8 cellular contexts compared by ENCODE assay signal in genomic region chr1:154962795-154963330, GRCh38. TPM values are rescaled to one million over a fixed set of nuclear protein-coding genes. Genes with fewer than 3 reads are reported as not detected.
A peak's percentile ranks its signal among the peaks of the same experiment; 100 is the strongest.
DNase-seq lines count a peak whose midpoint lies in the region; ATAC-seq, FAIRE-seq and TF ChIP-seq lines count a peak whose summit lies in the region.

No MANE protein-coding gene starts in this region.

- H3K4me3 ChIP-seq in GM08714 (ENCODE audit: low read length) = peak overlapping the region; percentile 86; the same call in 1 of the 2 replicates
- H3K4me3 ChIP-seq in PC-9 = peak overlapping the region; percentile 78
- H3K4me3 ChIP-seq in endothelial cell of umbilical vein (replicated peaks in 1 of 3; ENCODE audit: insufficient read depth in 1 of 3, low read depth in 1 of 3, low read length in 3 of 3) = no peak overlapping the region
- H3K4me3 ChIP-seq in prostate gland = peak overlapping the region in 1 of 2 donors; percentile 70

- no peak for TF ChIP-seq POLR2A in endothelial cell of umbilical vein (IDR thresholded peaks at IDR 0.05; ENCODE audit: low read depth, low read length)
- no peak for TF ChIP-seq POLR2A in prostate gland (IDR thresholded peaks at IDR 0.05)

- no peaks in the 10 kb centered on the region for H4K20me1 ChIP-seq in PC-9 (ENCODE audit: insufficient read depth)
- H4K20me1 ChIP-seq in endothelial cell of umbilical vein (replicated peaks; ENCODE audit: control insufficient read depth, extremely low read depth, insufficient read depth, low read length) = no peaks in the 10 kb centered on the region

- POLR2A ChIA-PET in PC-9 (lab: Charles Lee; ENCODE audit: unreplicated experiment) = interaction anchor here (0.6 kb wide), 1 partner anchor 9 kb away, joined by 11 read pairs; no protein-coding TSS in a partner anchor
- POLR2A ChIA-PET in endothelial cell of umbilical vein (lab: Charles Lee) = no interaction called here

- DNase-seq in PC-9 = no peak
- DNase-seq in endothelial cell of umbilical vein (ENCODE audit: low read depth, low spot score) = no peak
- no peak for DNase-seq in prostate gland (ENCODE audit: low spot score)
- no peak for DNase-seq in stimulated activated CD4-positive, alpha-beta T cell treated with anti-CD3 and anti-CD28 coated beads, Interleukin-15, amount 100 ng/mL, for 24 hours
- no peak for DNase-seq in hepatic stellate cell (ENCODE audit: low spot score)
- DNase-seq in iPS-NIHi7 (ENCODE audit: extremely low spot score) = no peak

- dilution Hi-C loops in endothelial cell of umbilical vein (cut with MboI; ENCODE audit: extremely low pct_ligation_motif_present, low sequenced_read_pairs) = no loop called here

- peaks cover 26% of the 10 kb centered on the region for H3K36me3 ChIP-seq in PC-9 (ENCODE audit: low read depth)
- peaks cover 19 to 47% of the 10 kb centered on the region in 2 experiments for H3K36me3 ChIP-seq in endothelial cell of umbilical vein (ENCODE audit: control insufficient read depth in 2 of 2, extremely low read depth in 1 of 2, insufficient read depth in 2 of 2, low read length in 2 of 2)
- H3K36me3 ChIP-seq in prostate gland = peaks cover 0 to 14% of the 10 kb centered on the region in 2 donors

- no peaks in the 10 kb centered on the region for H3K9me3 ChIP-seq in PC-9 (ENCODE audit: insufficient read depth, low read depth)
- no peaks in the 10 kb centered on the region for H3K9me3 ChIP-seq in endothelial cell of umbilical vein (replicated peaks; ENCODE audit: control insufficient read depth, insufficient read depth, low read length)
- no peaks in the 10 kb centered on the region for H3K9me3 ChIP-seq in prostate gland

- no peak overlapping the region for H2AFZ ChIP-seq in PC-9
- no peak overlapping the region for H2AFZ ChIP-seq in endothelial cell of umbilical vein (ENCODE audit: low read depth, low read length)

- peaks cover 12% of the 10 kb centered on the region for H3K79me2 ChIP-seq in PC-9 (ENCODE audit: low read depth)
- H3K79me2 ChIP-seq in endothelial cell of umbilical vein (ENCODE audit: control insufficient read depth, insufficient read depth, low read length) = peaks cover 40% of the 10 kb centered on the region

- WGBS in prostate gland = 54% methylated on average over 6 of the region's 6 CpGs

- H3K9ac ChIP-seq in endothelial cell of umbilical vein (replicated peaks; ENCODE audit: extremely low read depth, insufficient read depth, low read length) = peak overlapping the region; percentile 83

- FAIRE-seq in endothelial cell of umbilical vein (lab: Jason Lieb, UNC) = no peak

- H3K9me2 ChIP-seq in PC-9 (ENCODE audit: insufficient read depth) = no peaks in the 10 kb centered on the region

- H3K27ac ChIP-seq in PC-9 = peak overlapping the region; percentile 72; the same call in 1 of the 2 replicates
- H3K27ac ChIP-seq in endothelial cell of umbilical vein (ENCODE audit: insufficient read depth, low read depth, low read length) = no peak overlapping the region
- H3K27ac ChIP-seq in prostate gland = peak overlapping the region; percentile 98 to 99

- H3K4me2 ChIP-seq in PC-9 (peak overlapping the region; percentile 90), endothelial cell of umbilical vein (ENCODE audit: insufficient read depth, low read length) (peak overlapping the region; percentile 86)

- no peaks in the 10 kb centered on the region for H3K9me1 ChIP-seq in endothelial cell of umbilical vein (replicated peaks; ENCODE audit: control insufficient read depth, extremely low read depth, insufficient read depth, low read length)

- H3K27me3 ChIP-seq in PC-9 (ENCODE audit: insufficient read depth, low read depth) (no peaks in the 10 kb centered on the region), endothelial cell of umbilical vein (ENCODE audit: control insufficient read depth in 2 of 2, insufficient read depth in 2 of 2, low read length in 2 of 2) (no peaks in the 10 kb centered on the region), prostate gland (replicated peaks; ENCODE audit: insufficient read depth) (no peaks in the 10 kb centered on the region)

- no TSS peak for BruUV-seq in PC-9 (replicated peaks; lab: Mats Ljungman, UMichigan)
- BruUV-seq in endothelial cell of umbilical vein (replicated peaks; lab: Mats Ljungman, UMichigan) = no TSS peak

- H3F3A ChIP-seq in PC-9 (ENCODE audit: insufficient read depth, low read depth) = peaks cover 57% of the 10 kb centered on the region

- intact Hi-C loops in PC-9 (cut with micrococcal nuclease; ENCODE audit: unreplicated experiment) = loop anchor here (5.0 kb wide), 1 partner anchor 39 kb away; the partner anchor contains the start of gene ZBTB7B
- intact Hi-C loops in endothelial cell of umbilical vein (cut with micrococcal nuclease) = loop anchor here (1.0 kb wide), 1 partner anchor 20 kb away; the partner anchor contains the start of gene FLAD1
- intact Hi-C loops in prostate gland (cut with DNase I) = loop anchor here (1.0 to 5.0 kb wide), 3 partner anchors 34 to 89 kb away; partner anchors contain the start of gene ADAM15

- CTCF ChIA-PET in PC-9 (lab: Charles Lee) (no interaction called here), endothelial cell of umbilical vein (lab: Charles Lee) (interaction anchor here (1.0 to 4.0 kb wide), 5 partner anchors 7 to 36 kb away, joined by 3 to 48 read pairs (median 30); partner anchors contain the start of genes LENEP and SHC1)

- H3K4me1 ChIP-seq in PC-9 (replicated peaks; ENCODE audit: insufficient read depth) (peaks cover 16% of the 10 kb centered on the region), endothelial cell of umbilical vein (ENCODE audit: control insufficient read depth, extremely low read depth, insufficient read depth, low read length) (peaks cover 40% of the 10 kb centered on the region), prostate gland (replicated peaks) (peaks cover 16% of the 10 kb centered on the region)

- ATAC-seq in GM19395 (IDR thresholded peaks at IDR 0.05; ENCODE audit: unreplicated experiment) = no peak

- TF ChIP-seq CTCF in PC-9 (conservative IDR thresholded peaks at IDR 0.05) = no peak
- no peak for TF ChIP-seq CTCF in endothelial cell of umbilical vein (IDR thresholded peaks at IDR 0.05; ENCODE audit: extremely low read depth in 1 of 2, insufficient read depth in 1 of 2, low read depth in 1 of 2, low read length in 2 of 2)
- no peak for TF ChIP-seq CTCF in prostate gland (IDR thresholded peaks at IDR 0.05)

RNA-seq across cellular contexts. Expression of gene PYGO2, which starts 1.3 kb away (rescaled TPM):
- total RNA-seq in PC-9 (2021) (30.0 and 33.2 TPM in 2 replicates), endothelial cell of umbilical vein (21.5 and 21.9 TPM in 2 replicates), prostate gland (10 to 100 TPM; 44.1 to 44.6 TPM)
- 19.3 and 19.5 TPM in 2 replicates for polyA plus RNA-seq in endothelial cell of umbilical vein
- 15.7 and 17.9 TPM in 2 replicates for polyA plus RNA-seq in endothelial cell of umbilical vein (2011; cell fraction: cytosol; rRNA removed)
- 29.3 and 31.7 TPM in 2 replicates for polyA plus RNA-seq in endothelial cell of umbilical vein (2011; cell fraction: nucleus; rRNA removed)
- polyA plus RNA-seq in endothelial cell of umbilical vein (2012) = 9.3 and 13.0 TPM in 2 replicates
- 12.3 and 12.6 TPM in 2 replicates for polyA minus RNA-seq in endothelial cell of umbilical vein
- polyA minus RNA-seq in endothelial cell of umbilical vein (2011; cell fraction: cytosol; rRNA and poly(A)+ RNA removed) = 30.9 TPM
- polyA minus RNA-seq in endothelial cell of umbilical vein (2011; cell fraction: nucleus; rRNA and poly(A)+ RNA removed) = 6.4 and 9.2 TPM in 2 replicates

RNA-seq across cellular contexts. Expression of gene PBXIP1, which starts 7.0 kb away (rescaled TPM):
- total RNA-seq in PC-9 (2021) (36.3 and 40.2 TPM in 2 replicates), endothelial cell of umbilical vein (49.0 and 49.4 TPM in 2 replicates), prostate gland (100 to 1,000 TPM; 113 to 140 TPM)
- polyA plus RNA-seq in endothelial cell of umbilical vein = 45.0 and 54.7 TPM in 2 replicates
- 50.0 and 61.1 TPM in 2 replicates for polyA plus RNA-seq in endothelial cell of umbilical vein (2011; cell fraction: cytosol; rRNA removed)
- polyA plus RNA-seq in endothelial cell of umbilical vein (2011; cell fraction: nucleus; rRNA removed) = 76.7 and 77.1 TPM in 2 replicates
- polyA plus RNA-seq in endothelial cell of umbilical vein (2012) = 45.2 and 46.0 TPM in 2 replicates
- polyA minus RNA-seq in endothelial cell of umbilical vein = 60.7 and 62.5 TPM in 2 replicates
- polyA minus RNA-seq in endothelial cell of umbilical vein (2011; cell fraction: cytosol; rRNA and poly(A)+ RNA removed) = 8.9 TPM
- polyA minus RNA-seq in endothelial cell of umbilical vein (2011; cell fraction: nucleus; rRNA and poly(A)+ RNA removed) = 20.8 and 23.4 TPM in 2 replicates

RNA-seq across cellular contexts. Expression of gene SHC1, which starts 7.7 kb away (rescaled TPM):
- 162 and 210 TPM in 2 replicates for total RNA-seq in PC-9 (2021)
- 286 and 316 TPM in 2 replicates for total RNA-seq in endothelial cell of umbilical vein
- 324 and 379 TPM in 2 replicates for polyA plus RNA-seq in endothelial cell of umbilical vein
- polyA plus RNA-seq in endothelial cell of umbilical vein (2011; cell fraction: cytosol; rRNA removed) = 270 and 289 TPM in 2 replicates
- polyA plus RNA-seq in endothelial cell of umbilical vein (2011; cell fraction: nucleus; rRNA removed) = 1,209 and 1,535 TPM in 2 replicates
- 283 and 289 TPM in 2 replicates for polyA plus RNA-seq in endothelial cell of umbilical vein (2012)
- 398 and 421 TPM in 2 replicates for polyA minus RNA-seq in endothelial cell of umbilical vein
- polyA minus RNA-seq in endothelial cell of umbilical vein (2011; cell fraction: cytosol; rRNA and poly(A)+ RNA removed) = 78.9 TPM
- 156 and 190 TPM in 2 replicates for polyA minus RNA-seq in endothelial cell of umbilical vein (2011; cell fraction: nucleus; rRNA and poly(A)+ RNA removed)
- 10 to 100 TPM; 85.0 to 97.2 TPM for total RNA-seq in prostate gland

RNA-seq across cellular contexts. Expression of gene CKS1B, which starts 11.6 kb away (rescaled TPM):
- 236 and 300 TPM in 2 replicates for total RNA-seq in PC-9 (2021)
- total RNA-seq in endothelial cell of umbilical vein = 126 and 128 TPM in 2 replicates
- polyA plus RNA-seq in endothelial cell of umbilical vein = 280 and 319 TPM in 2 replicates
- 344 and 372 TPM in 2 replicates for polyA plus RNA-seq in endothelial cell of umbilical vein (2011; cell fraction: cytosol; rRNA removed)
- 121 and 129 TPM in 2 replicates for polyA plus RNA-seq in endothelial cell of umbilical vein (2011; cell fraction: nucleus; rRNA removed)
- 88.1 and 218 TPM in 2 replicates for polyA plus RNA-seq in endothelial cell of umbilical vein (2012)
- 130 and 146 TPM in 2 replicates for polyA minus RNA-seq in endothelial cell of umbilical vein
- polyA minus RNA-seq in endothelial cell of umbilical vein (2011; cell fraction: cytosol; rRNA and poly(A)+ RNA removed) = 115 TPM
- polyA minus RNA-seq in endothelial cell of umbilical vein (2011; cell fraction: nucleus; rRNA and poly(A)+ RNA removed) = 25.5 and 37.7 TPM in 2 replicates
- total RNA-seq in prostate gland = 10 to 100 TPM; 33.5 to 47.5 TPM

RNA-seq across cellular contexts. Expression of gene FLAD1, which starts 20.3 kb away (rescaled TPM):
- total RNA-seq in PC-9 (2021) (47.9 and 54.2 TPM in 2 replicates), endothelial cell of umbilical vein (42.2 and 48.8 TPM in 2 replicates), prostate gland (10 to 100 TPM; 31.5 to 35.3 TPM)
- 59.1 and 66.8 TPM in 2 replicates for polyA plus RNA-seq in endothelial cell of umbilical vein
- polyA plus RNA-seq in endothelial cell of umbilical vein (2011; cell fraction: cytosol; rRNA removed) = 52.5 and 52.8 TPM in 2 replicates
- polyA plus RNA-seq in endothelial cell of umbilical vein (2011; cell fraction: nucleus; rRNA removed) = 78.8 and 91.1 TPM in 2 replicates
- polyA plus RNA-seq in endothelial cell of umbilical vein (2012) = 41.8 and 45.5 TPM in 2 replicates
- 51.6 and 54.4 TPM in 2 replicates for polyA minus RNA-seq in endothelial cell of umbilical vein
- 56.6 TPM for polyA minus RNA-seq in endothelial cell of umbilical vein (2011; cell fraction: cytosol; rRNA and poly(A)+ RNA removed)
- polyA minus RNA-seq in endothelial cell of umbilical vein (2011; cell fraction: nucleus; rRNA and poly(A)+ RNA removed) = 20.8 and 24.2 TPM in 2 replicates

Comparison
In these comparisons a context has a peak if more than half of its experiments do, and no peak if none do; other contexts are left out.
1. H3K4me3 ChIP-seq: peak in GM08714 (single experiment) and PC-9 (single experiment); none in endothelial cell of umbilical vein (0 of 3).